37 cellular contexts compared by ENCODE assay signal in genomic region chr2:63270717-63271116, GRCh38.
"Had no signal": no experiment of that assay in that cellular context is flagged by ENCODE, and none has a peak within 500 bp of the region (broad histone marks: within the 10 kb centered on the region; RNA-seq: fewer than 3 reads in every experiment).

No MANE protein-coding gene starts in this region.

- H3K4me1 Mint-ChIP-seq: activated B cell treated with CpG ODN at 0.5 μM for 24 hours; activated CD4-positive, alpha-beta T cell treated with anti-CD3 and anti-CD28 coated beads, Interleukin-2, amount 10 ng/mL, durations not matched to agents 24 days and 14 days; activated naive CD8-positive, alpha-beta T cell treated with anti-CD3 and anti-CD28 coated beads for 36 hours; activated T-helper 17 cell treated with anti-CD3 and anti-CD28 coated beads, Interleukin-2, amount 50 U/mL, for 72 hours; central memory CD8-positive, alpha-beta T cell; T-cell; T-helper 17 cell had no signal

- H3K27me3 Mint-ChIP-seq: activated B cell treated with CpG ODN at 0.5 μM for 24 hours; activated CD4-positive, alpha-beta memory T cell treated with anti-CD3 and anti-CD28 coated beads for 36 hours; activated CD4-positive, alpha-beta T cell treated with anti-CD3 and anti-CD28 coated beads, Interleukin-2, amount 10 ng/mL, durations not matched to agents 24 days and 14 days; activated CD8-positive, alpha-beta T cell treated with anti-CD3 and anti-CD28 coated beads for 36 hours; activated naive CD8-positive, alpha-beta T cell treated with anti-CD3 and anti-CD28 coated beads for 36 hours; activated T-helper 17 cell treated with anti-CD3 and anti-CD28 coated beads, Interleukin-2, amount 50 U/mL, for 72 hours; central memory CD8-positive, alpha-beta T cell; T-cell; T-helper 17 cell had no signal

- DNase-seq: activated B cell treated with CpG ODN at 0.5 μM for 24 hours; activated CD4-positive, alpha-beta memory T cell treated with anti-CD3 and anti-CD28 coated beads for 36 hours; activated CD4-positive, alpha-beta T cell treated with anti-CD3 and anti-CD28 coated beads for 4 hours; activated CD4-positive, alpha-beta T cell treated with anti-CD3 and anti-CD28 coated beads, Interleukin-2, amount 10 ng/mL, durations not matched to agents 24 days and 14 days; activated CD4-positive, alpha-beta T cell treated with anti-CD3 and anti-CD28 coated beads, Interleukin-2, amount 50 U/mL, for 1 hour; activated CD4-positive, alpha-beta T cell treated with anti-CD3 and anti-CD28 coated beads, Interleukin-2, amount 50 U/mL, for 4 hours; activated CD4-positive, CD25-positive, alpha-beta regulatory T cell treated with anti-CD3 and anti-CD28 coated beads, Interleukin-2, amount 50 U/mL, for 72 hours; activated CD8-positive, alpha-beta memory T cell treated with anti-CD3 and anti-CD28 coated beads, Interleukin-2, amount 50 U/mL, for 4 hours; activated CD8-positive, alpha-beta T cell treated with anti-CD3 and anti-CD28 coated beads for 36 hours; activated effector memory CD4-positive, alpha-beta T cell treated with anti-CD3 and anti-CD28 coated beads, Interleukin-2, amount 50 U/mL, for 16 hours; activated gamma-delta T cell treated with Interleukin-2 at 50 U/mL for 16 hours; activated naive CD4-positive, alpha-beta T cell; activated naive CD4-positive, alpha-beta T cell treated with anti-CD3 and anti-CD28 coated beads for 36 hours; activated naive CD4-positive, alpha-beta T cell treated with anti-CD3 and anti-CD28 coated beads, Interleukin-2, amount 50 U/mL, for 16 hours; activated naive CD8-positive, alpha-beta T cell treated with anti-CD3 and anti-CD28 coated beads for 36 hours; activated T-cell treated with anti-CD3 and anti-CD28 coated beads for 4 hours; activated T-cell treated with anti-CD3 and anti-CD28 coated beads, Interleukin-2, amount 50 U/mL, for 1 hour; activated T-cell treated with anti-CD3 and anti-CD28 coated beads, Interleukin-2, amount 50 U/mL, for 4 hours; activated T-cell treated with anti-CD3 and anti-CD28 coated beads, Interleukin-2, amount 50 U/mL, for 72 hours; adrenal gland; amniotic stem cell; aorta; body of pancreas; brain microvascular endothelial cell; caudate nucleus; cerebellar nuclear complex; T-cell; T-helper 17 cell; T-helper 9 cell had no signal

- H3K36me3 ChIP-seq: adrenal gland, brain microvascular endothelial cell, breast epithelium, cardiac muscle cell had no signal

- H3K4me3 ChIP-seq: adrenal gland, body of pancreas, breast epithelium, cardiac muscle cell had no signal

- FAIRE-seq: astrocyte had no signal

- H3K4me3 Mint-ChIP-seq: activated B cell treated with CpG ODN at 0.5 μM for 24 hours; activated CD4-positive, alpha-beta memory T cell treated with anti-CD3 and anti-CD28 coated beads for 36 hours; activated CD4-positive, alpha-beta T cell treated with anti-CD3 and anti-CD28 coated beads, Interleukin-2, amount 10 ng/mL, durations not matched to agents 24 days and 14 days; activated CD8-positive, alpha-beta T cell treated with anti-CD3 and anti-CD28 coated beads for 36 hours; activated naive CD4-positive, alpha-beta T cell treated with anti-CD3 and anti-CD28 coated beads for 36 hours; activated naive CD8-positive, alpha-beta T cell treated with anti-CD3 and anti-CD28 coated beads for 36 hours; activated T-cell treated with anti-CD3 and anti-CD28 coated beads, Interleukin-2, amount 50 U/mL, for 4 hours; activated T-cell treated with anti-CD3 and anti-CD28 coated beads, Interleukin-2, amount 50 U/mL, for 72 hours; activated T-helper 1 cell treated with anti-CD3 and anti-CD28 coated beads, Interleukin-12 subunit alpha, Interleukin-12 subunit beta, Interleukin-2, Interleukin-4 antibody, amounts not matched to agents 30 ng/mL and 10 ng/mL and 1 ng/mL, durations not matched to agents 14 hours and 24 hours and 36 hours; activated T-helper 17 cell treated with anti-CD3 and anti-CD28 coated beads, Interleukin-2, amount 50 U/mL, for 72 hours; central memory CD8-positive, alpha-beta T cell; T-cell; T-helper 17 cell had no signal

- H3K27ac ChIP-seq: adrenal gland, body of pancreas, brain microvascular endothelial cell, breast epithelium, cardiac muscle cell, VCaP had no signal

- H3K4me1 ChIP-seq: adrenal gland, body of pancreas, breast epithelium had no signal

- H3K27ac Mint-ChIP-seq: activated B cell treated with CpG ODN at 0.5 μM for 24 hours; activated CD4-positive, alpha-beta memory T cell treated with anti-CD3 and anti-CD28 coated beads for 36 hours; activated CD4-positive, alpha-beta T cell treated with anti-CD3 and anti-CD28 coated beads, Interleukin-2, amount 10 ng/mL, durations not matched to agents 24 days and 14 days; activated CD8-positive, alpha-beta T cell treated with anti-CD3 and anti-CD28 coated beads for 36 hours; activated naive CD4-positive, alpha-beta T cell treated with anti-CD3 and anti-CD28 coated beads for 36 hours; activated naive CD4-positive, alpha-beta T cell treated with anti-CD3 and anti-CD28 coated beads, Interleukin-2, amount 50 U/mL, for 72 hours; activated naive CD8-positive, alpha-beta T cell treated with anti-CD3 and anti-CD28 coated beads for 36 hours; activated T-cell treated with anti-CD3 and anti-CD28 coated beads, Interleukin-2, amount 50 U/mL, for 72 hours; activated T-helper 1 cell treated with anti-CD3 and anti-CD28 coated beads, Interleukin-12 subunit alpha, Interleukin-12 subunit beta, Interleukin-2, Interleukin-4 antibody, amounts not matched to agents 30 ng/mL and 10 ng/mL and 1 ng/mL, durations not matched to agents 14 hours and 24 hours and 36 hours; activated T-helper 17 cell treated with anti-CD3 and anti-CD28 coated beads, Interleukin-2, amount 50 U/mL, for 72 hours; T-cell; T-helper 17 cell had no signal

- ATAC-seq: activated CD8-positive, alpha-beta T cell treated with anti-CD3 and anti-CD28 coated beads for 36 hours; activated naive CD4-positive, alpha-beta T cell treated with anti-CD3 and anti-CD28 coated beads, Interleukin-2, amount 50 U/mL, for 72 hours; activated T-cell treated with anti-CD3 and anti-CD28 coated beads, Interleukin-2, amount 50 U/mL, for 4 hours; activated T-cell treated with anti-CD3 and anti-CD28 coated beads, Interleukin-2, amount 50 U/mL, for 72 hours; activated T-helper 17 cell treated with anti-CD3 and anti-CD28 coated beads, Interleukin-2, amount 50 U/mL, for 72 hours; body of pancreas; T-cell; T-helper 17 cell had no signal

- H3K27me3 ChIP-seq: adrenal gland, body of pancreas, brain microvascular endothelial cell, breast epithelium, cardiac muscle cell had no signal

- H3K9me3 ChIP-seq: body of pancreas had no signal
